In the genomic region with DNA sequence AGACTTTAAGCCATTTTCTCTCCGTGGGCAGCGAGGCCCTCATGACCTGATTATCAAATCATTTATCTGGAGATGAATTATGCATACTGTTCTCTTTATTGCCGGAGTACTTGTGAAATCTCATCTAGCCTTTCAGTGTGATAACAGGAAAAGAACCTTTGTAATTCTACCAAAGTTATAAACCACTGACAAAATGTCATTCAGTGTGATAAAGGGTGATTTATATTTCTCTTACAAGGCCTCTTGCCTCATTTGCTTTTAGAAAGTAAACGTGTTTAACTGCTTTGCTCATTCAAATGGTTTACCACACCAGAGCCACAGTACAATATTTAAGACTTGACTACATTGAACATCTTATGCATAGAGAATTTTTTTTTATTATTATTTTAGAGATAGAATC, we compare ENCODE assay signal across 21 cellular contexts. TPM values are rescaled to one million over a fixed set of nuclear protein-coding genes. Genes with fewer than 3 reads are reported as not detected.
DNase-seq lines count a peak whose midpoint lies in the region; ATAC-seq, FAIRE-seq and TF ChIP-seq lines count a peak whose summit lies in the region.
"Had no signal": no experiment of that assay in that cellular context is flagged by ENCODE, and none has a peak within 500 bp of the region (broad histone marks: within the 10 kb centered on the region; RNA-seq: fewer than 3 reads in every experiment).

No MANE protein-coding gene starts in this region.

- no peak for TF ChIP-seq EP300 in A549 (IDR thresholded peaks at IDR 0.05)
- TF ChIP-seq EP300 in neural cell (conservative IDR thresholded peaks at IDR 0.05; ENCODE audit: poor library complexity, severe bottlenecking), result no peak

- no peak overlapping the region for H3K4me3 Mint-ChIP-seq in natural killer cell
- H3K4me3 Mint-ChIP-seq: B cell had no signal

- H3K9me2 ChIP-seq in OCI-LY1 (ENCODE audit: low read depth, low read length) (no peaks in the 10 kb centered on the region), neural cell (ENCODE audit: insufficient read depth, low read length) (no peaks in the 10 kb centered on the region)

- TF ChIP-seq CTCF in A549 (IDR thresholded peaks at IDR 0.05) (no peak), OCI-LY1 (IDR thresholded peaks at IDR 0.05; ENCODE audit: low read length) (no peak), neural cell (IDR thresholded peaks at IDR 0.05; ENCODE audit: poor library complexity, severe bottlenecking) (no peak), natural killer cell (IDR thresholded peaks at IDR 0.05) (no peak)

- no peak for TF ChIP-seq POLR2A in A549 (IDR thresholded peaks at IDR 0.05; ENCODE audit: low read length)

- H3K79me2 ChIP-seq in OCI-LY1 (ENCODE audit: insufficient read depth, low read length) (peaks cover 33% of the 10 kb centered on the region), neural cell (replicated peaks; ENCODE audit: insufficient read depth, low read length) (peaks cover 6% of the 10 kb centered on the region)

- peak overlapping the region; percentile 73 for H3K9ac ChIP-seq in OCI-LY1 (ENCODE audit: low read length)
- no peak overlapping the region for H3K9ac ChIP-seq in neural cell (ENCODE audit: low read length)

- H3K27me3 Mint-ChIP-seq in natural killer cell (ENCODE audit: low read depth in 2 of 2), result peaks cover 31 to 43% of the 10 kb centered on the region in 2 donors
- H3K27me3 Mint-ChIP-seq: B cell had no signal

- H3K9me3 ChIP-seq in A549 (no peaks in the 10 kb centered on the region), OCI-LY1 (ENCODE audit: low read length) (no peaks in the 10 kb centered on the region), neural cell (ENCODE audit: low read length) (peaks cover 3% of the 10 kb centered on the region)
- H3K9me3 ChIP-seq: SJCRH30 had no signal

- no peaks in the 10 kb centered on the region for H3K9me3 Mint-ChIP-seq in natural killer cell

- no peak for ATAC-seq in A549
- no peak for ATAC-seq in natural killer cell
- ATAC-seq: HCT116, Panc1 had no signal

- H3K27ac ChIP-seq in A549 (peak overlapping the region; percentile 26 to 65; a peak in 4 of 6 replicates), OCI-LY1 (ENCODE audit: low read depth, low read length, poor library complexity, severe bottlenecking) (peak overlapping the region; percentile 65), neural cell (ENCODE audit: low read length) (no peak overlapping the region)
- H3K27ac ChIP-seq: 22Rv1, SJCRH30 had no signal

- H3K36me3 ChIP-seq in OCI-LY1 (ENCODE audit: insufficient read depth, low read length) (peaks cover 49% of the 10 kb centered on the region), neural cell (ENCODE audit: insufficient read depth, low read length) (peaks cover 7% of the 10 kb centered on the region)
- H3K36me3 ChIP-seq: SJCRH30 had no signal

- no peak for DNase-seq in A549 (ENCODE audit: low read depth in 1 of 2, low spot score in 1 of 2)
- DNase-seq in cerebellar cortex (ENCODE audit: low spot score), result peak; percentile 29
- no peak for DNase-seq in head of caudate nucleus
- no peak for DNase-seq in stimulated activated CD4-positive, alpha-beta T cell treated with anti-CD3 and anti-CD28 coated beads, Interleukin-12 subunit alpha, Interleukin-12 subunit beta, amount 100 ng/mL, for 4 hours
- DNase-seq in stimulated activated CD8-positive, alpha-beta memory T cell treated with anti-CD3 and anti-CD28 coated beads, Interleukin-4, amount 100 ng/mL, for 48 hours, result no peak
- DNase-seq in natural killer cell, result no peak
- DNase-seq: DND-41, GOT3, KG1, MV-4-11, NCI-H187 treated with DMSO at 0.1 percent for 48 hours, NCI-H345, NCI-H524 treated with DMSO at 0.1 percent for 48 hours, SJCRH30 had no signal

- POLR2A ChIA-PET in A549 (lab: Yijun Ruan, JAX), result no interaction called here

- H3K4me2 ChIP-seq in A549, result peak overlapping the region; percentile 52; the same call in 2 of the 3 replicates
- H3K4me2 ChIP-seq in OCI-LY1 (ENCODE audit: low read length), result peak overlapping the region; percentile 72
- H3K4me2 ChIP-seq in neural cell (ENCODE audit: low read length), result peak overlapping the region; percentile 29

- no peaks in the 10 kb centered on the region for H3K4me1 Mint-ChIP-seq in natural killer cell
- H3K4me1 Mint-ChIP-seq: B cell had no signal

- CTCF ChIA-PET in A549 (lab: Yijun Ruan, JAX), result no interaction called here

- FAIRE-seq in A549 (lab: Jason Lieb, UNC), result no peak
- FAIRE-seq: G401.6 had no signal

- WGBS in A549 (ENCODE audit: missing lambda C conversion rate), result 77% methylated on average over 4 of the region's 4 CpGs

- H3K27me3 ChIP-seq in OCI-LY1 (ENCODE audit: insufficient read depth, low read length) (no peaks in the 10 kb centered on the region), neural cell (ENCODE audit: insufficient read depth, low read depth, low read length) (no peaks in the 10 kb centered on the region)
- H3K27me3 ChIP-seq: SJCRH30 had no signal

- H2AFZ ChIP-seq in OCI-LY1 (ENCODE audit: low read length), result no peak overlapping the region
- H2AFZ ChIP-seq in neural cell (ENCODE audit: low read depth, low read length), result no peak overlapping the region

- H3F3A ChIP-seq in OCI-LY1 (ENCODE audit: insufficient read depth, low read length) (no peaks in the 10 kb centered on the region), neural cell (ENCODE audit: insufficient read depth, low read length, poor library complexity, severe bottlenecking) (no peaks in the 10 kb centered on the region)

- H3K4me1 ChIP-seq in A549 (peaks cover 89% of the 10 kb centered on the region), OCI-LY1 (ENCODE audit: insufficient read depth, low read length, severe bottlenecking) (peaks cover 91% of the 10 kb centered on the region)
- H3K4me1 ChIP-seq: SJCRH30 had no signal

- no peak overlapping the region for H3K27ac Mint-ChIP-seq in natural killer cell
- H3K27ac Mint-ChIP-seq: B cell had no signal

- intact Hi-C loops in head of caudate nucleus (cut with DNase I) (no loop called here), natural killer cell (cut with micrococcal nuclease) (no loop called here)

- H3K36me3 Mint-ChIP-seq in natural killer cell, result no peaks in the 10 kb centered on the region

- H3K4me3 ChIP-seq in A549, result no peak overlapping the region
- H3K4me3 ChIP-seq in OCI-LY1 (ENCODE audit: low read depth, low read length, poor library complexity, severe bottlenecking), result peak overlapping the region; percentile 66
- H3K4me3 ChIP-seq in neural cell (ENCODE audit: low read length), result peak overlapping the region; percentile 4
- H3K4me3 ChIP-seq: SJCRH30 had no signal

- TF ChIP-seq RAD21 in A549 (conservative IDR thresholded peaks at IDR 0.05 in 1 of 2, IDR thresholded peaks at IDR 0.05 in 1 of 2), result no peak
- no peak for TF ChIP-seq RAD21 in neural cell (conservative IDR thresholded peaks at IDR 0.05)

- H4K20me1 ChIP-seq in OCI-LY1 (ENCODE audit: insufficient read depth, low read length) (no peaks in the 10 kb centered on the region), neural cell (ENCODE audit: insufficient read depth) (no peaks in the 10 kb centered on the region)

TF ChIP-seq in A549, 52 proteins besides CTCF, POLR2A, EP300 and RAD21 (continues in another document):
- no peak for TF ChIP-seq BHLHE40 (IDR thresholded peaks at IDR 0.05; ENCODE audit: low read depth, low read length)
- no peak for TF ChIP-seq FOSL2 (IDR thresholded peaks at IDR 0.05)
- TF ChIP-seq FOSL2 (CRISPR knock-in tag; IDR thresholded peaks at IDR 0.05), result no peak
- TF ChIP-seq, protein P1, sequence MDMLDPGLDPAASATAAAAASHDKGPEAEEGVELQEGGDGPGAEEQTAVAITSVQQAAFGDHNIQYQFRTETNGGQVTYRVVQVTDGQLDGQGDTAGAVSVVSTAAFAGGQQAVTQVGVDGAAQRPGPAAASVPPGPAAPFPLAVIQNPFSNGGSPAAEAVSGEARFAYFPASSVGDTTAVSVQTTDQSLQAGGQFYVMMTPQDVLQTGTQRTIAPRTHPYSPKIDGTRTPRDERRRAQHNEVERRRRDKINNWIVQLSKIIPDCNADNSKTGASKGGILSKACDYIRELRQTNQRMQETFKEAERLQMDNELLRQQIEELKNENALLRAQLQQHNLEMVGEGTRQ (IDR thresholded peaks at IDR 0.05), result no peak
- TF ChIP-seq HOXA7 (CRISPR knock-in tag; IDR thresholded peaks at IDR 0.05), result no peak
- no peak for TF ChIP-seq HEYL (CRISPR knock-in tag; IDR thresholded peaks at IDR 0.05)
- no peak for TF ChIP-seq EHF (CRISPR knock-in tag; IDR thresholded peaks at IDR 0.05)
- no peak for TF ChIP-seq CBX2 (IDR thresholded peaks at IDR 0.05; ENCODE audit: borderline replicate concordance, low read depth)
- TF ChIP-seq KDM1A (IDR thresholded peaks at IDR 0.05; ENCODE audit: low read depth), result no peak
- no peak for TF ChIP-seq NFE2L2 (conservative IDR thresholded peaks at IDR 0.05; ENCODE audit: low read length)

TF ChIP-seq in neural cell, 6 proteins besides CTCF, POLR2A, EP300 and RAD21 (continues in another document):
- TF ChIP-seq MXI1 (conservative IDR thresholded peaks at IDR 0.05; ENCODE audit: poor library complexity, severe bottlenecking), result no peak
- TF ChIP-seq TAF1 (IDR thresholded peaks at IDR 0.05; ENCODE audit: low read depth), result no peak
- TF ChIP-seq EZH2 (IDR thresholded peaks at IDR 0.05; ENCODE audit: borderline replicate concordance, insufficient read depth, low read length, poor library complexity, severe bottlenecking), result no peak

RNA-seq across cellular contexts. Expression of a gene that starts 13.8 kb away (rescaled TPM):
- polyA plus RNA-seq in A549 (2011; rRNA removed), result 43.6 and 44.4 TPM in 2 replicates
- polyA plus RNA-seq in A549 (2012; cell fraction: cytosol; rRNA removed), result 37.2 and 44.0 TPM in 2 replicates
- 153 and 157 TPM in 2 replicates for polyA plus RNA-seq in A549 (2012; cell fraction: nucleus; rRNA removed)
- 48.6 to 56.0 TPM (median 49.6 TPM) in 3 replicates for polyA plus RNA-seq in A549 (2017; fragmentation: RNase III; extraction: RNeasy Plus Mini Kit Qiagen cat#74134 plus additional on column Dnase treatment)
- 66.2 and 67.8 TPM in 2 replicates for polyA minus RNA-seq in A549 (2011; rRNA and poly(A)+ RNA removed)
- polyA plus RNA-seq in neural cell, result 20.8 and 23.1 TPM in 2 replicates
- 44.6 and 51.3 TPM in 2 replicates for polyA minus RNA-seq in neural cell
- 1 to 10 TPM in 1 of 3 donors, under 1 TPM in 2; 0.38 to 1.5 (median 0.43) TPM for total RNA-seq in natural killer cell
